1 cellular context compared by ENCODE assay signal in the genomic region with DNA sequence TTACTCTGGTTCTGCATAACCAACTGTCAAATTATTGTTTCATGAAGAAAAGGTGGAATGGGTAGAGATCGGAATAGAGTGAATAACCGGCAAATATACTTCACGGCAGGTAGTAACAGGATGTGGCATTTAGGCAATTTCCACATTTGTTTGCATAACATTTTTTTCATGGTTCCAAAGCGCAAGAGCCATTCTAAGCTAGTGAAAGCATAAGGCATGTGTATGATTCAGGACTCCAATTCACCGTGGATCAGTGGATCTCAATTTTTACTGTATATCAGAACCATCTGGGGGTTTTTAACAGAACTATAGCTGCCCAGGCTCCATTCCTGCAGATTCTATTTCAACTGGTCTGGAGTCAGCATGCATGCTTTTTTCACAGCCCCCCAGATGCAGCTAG.
TF ChIP-seq lines count a peak whose summit lies in the region.

No MANE protein-coding gene starts in this region.

TF ChIP-seq in GM23338, 12 proteins besides CTCF, POLR2A, EP300 and RAD21 (continued from another document):
- TF ChIP-seq, protein P1, sequence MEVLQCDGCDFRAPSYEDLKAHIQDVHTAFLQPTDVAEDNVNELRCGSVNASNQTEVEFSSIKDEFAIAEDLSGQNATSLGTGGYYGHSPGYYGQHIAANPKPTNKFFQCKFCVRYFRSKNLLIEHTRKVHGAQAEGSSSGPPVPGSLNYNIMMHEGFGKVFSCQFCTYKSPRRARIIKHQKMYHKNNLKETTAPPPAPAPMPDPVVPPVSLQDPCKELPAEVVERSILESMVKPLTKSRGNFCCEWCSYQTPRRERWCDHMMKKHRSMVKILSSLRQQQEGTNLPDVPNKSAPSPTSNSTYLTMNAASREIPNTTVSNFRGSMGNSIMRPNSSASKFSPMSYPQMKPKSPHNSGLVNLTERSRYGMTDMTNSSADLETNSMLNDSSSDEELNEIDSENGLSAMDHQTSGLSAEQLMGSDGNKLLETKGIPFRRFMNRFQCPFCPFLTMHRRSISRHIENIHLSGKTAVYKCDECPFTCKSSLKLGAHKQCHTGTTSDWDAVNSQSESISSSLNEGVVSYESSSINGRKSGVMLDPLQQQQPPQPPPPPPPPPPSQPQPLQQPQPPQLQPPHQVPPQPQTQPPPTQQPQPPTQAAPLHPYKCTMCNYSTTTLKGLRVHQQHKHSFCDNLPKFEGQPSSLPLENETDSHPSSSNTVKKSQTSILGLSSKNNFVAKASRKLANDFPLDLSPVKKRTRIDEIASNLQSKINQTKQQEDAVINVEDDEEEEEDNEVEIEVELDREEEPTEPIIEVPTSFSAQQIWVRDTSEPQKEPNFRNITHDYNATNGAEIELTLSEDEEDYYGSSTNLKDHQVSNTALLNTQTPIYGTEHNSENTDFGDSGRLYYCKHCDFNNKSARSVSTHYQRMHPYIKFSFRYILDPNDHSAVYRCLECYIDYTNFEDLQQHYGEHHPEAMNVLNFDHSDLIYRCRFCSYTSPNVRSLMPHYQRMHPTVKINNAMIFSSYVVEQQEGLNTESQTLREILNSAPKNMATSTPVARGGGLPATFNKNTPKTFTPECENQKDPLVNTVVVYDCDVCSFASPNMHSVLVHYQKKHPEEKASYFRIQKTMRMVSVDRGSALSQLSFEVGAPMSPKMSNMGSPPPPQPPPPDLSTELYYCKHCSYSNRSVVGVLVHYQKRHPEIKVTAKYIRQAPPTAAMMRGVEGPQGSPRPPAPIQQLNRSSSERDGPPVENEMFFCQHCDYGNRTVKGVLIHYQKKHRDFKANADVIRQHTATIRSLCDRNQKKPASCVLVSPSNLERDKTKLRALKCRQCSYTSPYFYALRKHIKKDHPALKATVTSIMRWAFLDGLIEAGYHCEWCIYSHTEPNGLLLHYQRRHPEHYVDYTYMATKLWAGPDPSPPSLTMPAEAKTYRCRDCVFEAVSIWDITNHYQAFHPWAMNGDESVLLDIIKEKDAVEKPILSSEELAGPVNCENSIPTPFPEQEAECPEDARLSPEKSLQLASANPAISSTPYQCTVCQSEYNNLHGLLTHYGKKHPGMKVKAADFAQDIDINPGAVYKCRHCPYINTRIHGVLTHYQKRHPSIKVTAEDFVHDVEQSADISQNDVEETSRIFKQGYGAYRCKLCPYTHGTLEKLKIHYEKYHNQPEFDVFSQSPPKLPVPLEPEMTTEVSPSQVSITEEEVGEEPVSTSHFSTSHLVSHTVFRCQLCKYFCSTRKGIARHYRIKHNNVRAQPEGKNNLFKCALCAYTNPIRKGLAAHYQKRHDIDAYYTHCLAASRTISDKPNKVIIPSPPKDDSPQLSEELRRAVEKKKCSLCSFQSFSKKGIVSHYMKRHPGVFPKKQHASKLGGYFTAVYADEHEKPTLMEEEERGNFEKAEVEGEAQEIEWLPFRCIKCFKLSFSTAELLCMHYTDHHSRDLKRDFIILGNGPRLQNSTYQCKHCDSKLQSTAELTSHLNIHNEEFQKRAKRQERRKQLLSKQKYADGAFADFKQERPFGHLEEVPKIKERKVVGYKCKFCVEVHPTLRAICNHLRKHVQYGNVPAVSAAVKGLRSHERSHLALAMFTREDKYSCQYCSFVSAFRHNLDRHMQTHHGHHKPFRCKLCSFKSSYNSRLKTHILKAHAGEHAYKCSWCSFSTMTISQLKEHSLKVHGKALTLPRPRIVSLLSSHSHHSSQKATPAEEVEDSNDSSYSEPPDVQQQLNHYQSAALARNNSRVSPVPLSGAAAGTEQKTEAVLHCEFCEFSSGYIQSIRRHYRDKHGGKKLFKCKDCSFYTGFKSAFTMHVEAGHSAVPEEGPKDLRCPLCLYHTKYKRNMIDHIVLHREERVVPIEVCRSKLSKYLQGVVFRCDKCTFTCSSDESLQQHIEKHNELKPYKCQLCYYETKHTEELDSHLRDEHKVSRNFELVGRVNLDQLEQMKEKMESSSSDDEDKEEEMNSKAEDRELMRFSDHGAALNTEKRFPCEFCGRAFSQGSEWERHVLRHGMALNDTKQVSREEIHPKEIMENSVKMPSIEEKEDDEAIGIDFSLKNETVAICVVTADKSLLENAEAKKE (CRISPR knock-in tag; IDR thresholded peaks at IDR 0.05): no peak
- no peak for TF ChIP-seq NANOG (IDR thresholded peaks at IDR 0.05; ENCODE audit: borderline replicate concordance)
- TF ChIP-seq CREB1 (CRISPR knock-in tag; IDR thresholded peaks at IDR 0.05; ENCODE audit: low read depth): no peak
- TF ChIP-seq JUNB (IDR thresholded peaks at IDR 0.05; ENCODE audit: unreplicated experiment): no peak
